In genomic region chr14:104194716-104195115, GRCh38 we compare ENCODE assay signal across 20 cellular contexts. TPM values are rescaled to one million over a fixed set of nuclear protein-coding genes. Genes with fewer than 3 reads are reported as not detected.
"Had no signal": no experiment of that assay in that cellular context is flagged by ENCODE, and none has a peak within 500 bp of the region (broad histone marks: within the 10 kb centered on the region; RNA-seq: fewer than 3 reads in every experiment).

No MANE protein-coding gene starts in this region.

- H3K9ac ChIP-seq: parathyroid adenoma had no signal

- H3K27ac ChIP-seq: coronary artery, esophagus squamous epithelium, lower lobe of right lung, parathyroid adenoma, psoas muscle, sigmoid colon, thoracic aorta, tibial nerve, upper lobe of left lung had no signal

- H3K79me2 ChIP-seq: parathyroid adenoma had no signal

- H3K9me3 ChIP-seq: esophagus squamous epithelium, lower lobe of right lung, psoas muscle, sigmoid colon, thoracic aorta, tibial nerve, upper lobe of left lung had no signal

- DNase-seq: dermis blood vessel endothelial cell; effector memory CD4-positive, alpha-beta T cell; erythroblast; esophagus squamous epithelium; left ventricle myocardium superior; lower lobe of right lung; naive thymus-derived CD8-positive, alpha-beta T cell; nephron progenitor cell; psoas muscle; sigmoid colon; stimulated activated CD4-positive, alpha-beta T cell treated with anti-CD3 and anti-CD28 coated beads, Interleukin-2, amount 100 ng/mL, for 24 hours; stimulated activated CD4-positive, alpha-beta T cell treated with anti-CD3 and anti-CD28 coated beads, Interleukin-4, amount 100 ng/mL, for 24 hours; stimulated activated naive CD4-positive, alpha-beta T cell treated with Interleukin-2 at 50 U/mL for 16 hours had no signal

- H3K4me1 ChIP-seq: lower lobe of right lung, parathyroid adenoma, psoas muscle, tibial nerve, upper lobe of left lung had no signal

- H3K4me3 ChIP-seq: coronary artery, esophagus squamous epithelium, lower lobe of right lung, psoas muscle, sigmoid colon, thoracic aorta, tibial nerve, upper lobe of left lung had no signal

- H3K27me3 ChIP-seq: sigmoid colon, upper lobe of left lung had no signal

- H3K36me3 ChIP-seq: esophagus squamous epithelium, lower lobe of right lung, sigmoid colon, thoracic aorta, tibial nerve, upper lobe of left lung had no signal

- H2AFZ ChIP-seq: parathyroid adenoma had no signal

RNA-seq across cellular contexts. Expression of gene KIF26A, which starts 56.3 kb away (rescaled TPM):
- total RNA-seq: myocyte, osteoblast had no signal
- polyA plus RNA-seq: naive thymus-derived CD8-positive, alpha-beta T cell had no signal
